Comparison of ENCODE assay signal across 1 cellular context in the genomic region with DNA sequence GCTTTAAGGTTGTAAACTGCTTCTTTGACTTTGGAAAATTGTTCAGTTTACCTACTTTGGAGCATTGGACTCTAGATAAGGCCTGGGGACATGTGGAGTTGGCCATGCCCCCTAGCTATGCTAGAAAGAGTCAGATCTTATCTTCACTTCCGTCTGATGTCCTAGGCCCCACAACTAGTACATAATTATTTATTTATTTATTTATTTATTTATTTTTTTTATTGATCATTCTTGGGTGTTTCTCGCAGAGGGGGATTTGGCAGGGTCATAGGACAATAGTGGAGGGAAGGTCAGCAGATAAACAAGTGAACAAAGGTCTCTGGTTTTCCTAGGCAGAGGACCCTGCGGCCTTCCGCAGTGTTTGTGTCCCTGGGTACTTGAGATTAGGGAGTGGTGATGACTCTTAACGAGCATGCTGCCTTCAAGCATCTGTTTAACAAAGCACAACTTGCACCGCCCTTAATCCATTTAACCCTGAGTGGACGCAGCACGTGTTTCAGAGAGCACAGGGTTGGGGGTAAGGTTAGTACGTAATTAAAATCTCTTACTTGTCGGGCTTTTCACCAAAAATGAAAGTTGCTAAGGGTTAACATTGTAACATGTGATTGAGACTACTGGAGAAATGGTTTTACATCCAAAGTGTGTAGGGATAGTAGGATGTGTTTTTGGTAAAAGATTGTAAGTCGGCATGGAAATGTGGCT.
TF ChIP-seq lines count a peak whose summit lies in the region.
"Not testable (repeated sequence)": the region's sequence is repeated elsewhere in the genome, so short reads cannot be mapped to it uniquely, and the experiment has no call there.

No MANE protein-coding gene starts in this region.

TF ChIP-seq in K562, 482 proteins besides CTCF, POLR2A, EP300 and RAD21 (continues in another document):
- peak; percentile 21; the same call in 1 of the 2 replicates for TF ChIP-seq MTA2 (IDR thresholded peaks at IDR 0.05; ENCODE audit: low read depth)
- TF ChIP-seq MTA1 (IDR thresholded peaks at IDR 0.05; ENCODE audit: borderline replicate concordance): peak; percentile 47; the same call in 1 of the 2 replicates
- 0 out of 2 replicates have a peak, but pooled peaks have one; percentile 13 for TF ChIP-seq CREB3L1 (IDR thresholded peaks at IDR 0.05; ENCODE audit: borderline replicate concordance, low read depth)
- TF ChIP-seq ZNF589 (CRISPR knock-in tag; IDR thresholded peaks at IDR 0.05; ENCODE audit: low read depth): peak; percentile 60; the same call in 1 of the 2 replicates
- TF ChIP-seq FOXK2 (conservative IDR thresholded peaks at IDR 0.05 in 1 of 2, IDR thresholded peaks at IDR 0.05 in 1 of 2; ENCODE audit: low read depth in 2 of 2): peak; percentile 67 to 77
- peak; percentile 61; the same call in 1 of the 2 replicates for TF ChIP-seq HDAC2 (IDR thresholded peaks at IDR 0.05)
- TF ChIP-seq NCOR1 (IDR thresholded peaks at IDR 0.05): peak; percentile 70
- TF ChIP-seq, protein P1, sequence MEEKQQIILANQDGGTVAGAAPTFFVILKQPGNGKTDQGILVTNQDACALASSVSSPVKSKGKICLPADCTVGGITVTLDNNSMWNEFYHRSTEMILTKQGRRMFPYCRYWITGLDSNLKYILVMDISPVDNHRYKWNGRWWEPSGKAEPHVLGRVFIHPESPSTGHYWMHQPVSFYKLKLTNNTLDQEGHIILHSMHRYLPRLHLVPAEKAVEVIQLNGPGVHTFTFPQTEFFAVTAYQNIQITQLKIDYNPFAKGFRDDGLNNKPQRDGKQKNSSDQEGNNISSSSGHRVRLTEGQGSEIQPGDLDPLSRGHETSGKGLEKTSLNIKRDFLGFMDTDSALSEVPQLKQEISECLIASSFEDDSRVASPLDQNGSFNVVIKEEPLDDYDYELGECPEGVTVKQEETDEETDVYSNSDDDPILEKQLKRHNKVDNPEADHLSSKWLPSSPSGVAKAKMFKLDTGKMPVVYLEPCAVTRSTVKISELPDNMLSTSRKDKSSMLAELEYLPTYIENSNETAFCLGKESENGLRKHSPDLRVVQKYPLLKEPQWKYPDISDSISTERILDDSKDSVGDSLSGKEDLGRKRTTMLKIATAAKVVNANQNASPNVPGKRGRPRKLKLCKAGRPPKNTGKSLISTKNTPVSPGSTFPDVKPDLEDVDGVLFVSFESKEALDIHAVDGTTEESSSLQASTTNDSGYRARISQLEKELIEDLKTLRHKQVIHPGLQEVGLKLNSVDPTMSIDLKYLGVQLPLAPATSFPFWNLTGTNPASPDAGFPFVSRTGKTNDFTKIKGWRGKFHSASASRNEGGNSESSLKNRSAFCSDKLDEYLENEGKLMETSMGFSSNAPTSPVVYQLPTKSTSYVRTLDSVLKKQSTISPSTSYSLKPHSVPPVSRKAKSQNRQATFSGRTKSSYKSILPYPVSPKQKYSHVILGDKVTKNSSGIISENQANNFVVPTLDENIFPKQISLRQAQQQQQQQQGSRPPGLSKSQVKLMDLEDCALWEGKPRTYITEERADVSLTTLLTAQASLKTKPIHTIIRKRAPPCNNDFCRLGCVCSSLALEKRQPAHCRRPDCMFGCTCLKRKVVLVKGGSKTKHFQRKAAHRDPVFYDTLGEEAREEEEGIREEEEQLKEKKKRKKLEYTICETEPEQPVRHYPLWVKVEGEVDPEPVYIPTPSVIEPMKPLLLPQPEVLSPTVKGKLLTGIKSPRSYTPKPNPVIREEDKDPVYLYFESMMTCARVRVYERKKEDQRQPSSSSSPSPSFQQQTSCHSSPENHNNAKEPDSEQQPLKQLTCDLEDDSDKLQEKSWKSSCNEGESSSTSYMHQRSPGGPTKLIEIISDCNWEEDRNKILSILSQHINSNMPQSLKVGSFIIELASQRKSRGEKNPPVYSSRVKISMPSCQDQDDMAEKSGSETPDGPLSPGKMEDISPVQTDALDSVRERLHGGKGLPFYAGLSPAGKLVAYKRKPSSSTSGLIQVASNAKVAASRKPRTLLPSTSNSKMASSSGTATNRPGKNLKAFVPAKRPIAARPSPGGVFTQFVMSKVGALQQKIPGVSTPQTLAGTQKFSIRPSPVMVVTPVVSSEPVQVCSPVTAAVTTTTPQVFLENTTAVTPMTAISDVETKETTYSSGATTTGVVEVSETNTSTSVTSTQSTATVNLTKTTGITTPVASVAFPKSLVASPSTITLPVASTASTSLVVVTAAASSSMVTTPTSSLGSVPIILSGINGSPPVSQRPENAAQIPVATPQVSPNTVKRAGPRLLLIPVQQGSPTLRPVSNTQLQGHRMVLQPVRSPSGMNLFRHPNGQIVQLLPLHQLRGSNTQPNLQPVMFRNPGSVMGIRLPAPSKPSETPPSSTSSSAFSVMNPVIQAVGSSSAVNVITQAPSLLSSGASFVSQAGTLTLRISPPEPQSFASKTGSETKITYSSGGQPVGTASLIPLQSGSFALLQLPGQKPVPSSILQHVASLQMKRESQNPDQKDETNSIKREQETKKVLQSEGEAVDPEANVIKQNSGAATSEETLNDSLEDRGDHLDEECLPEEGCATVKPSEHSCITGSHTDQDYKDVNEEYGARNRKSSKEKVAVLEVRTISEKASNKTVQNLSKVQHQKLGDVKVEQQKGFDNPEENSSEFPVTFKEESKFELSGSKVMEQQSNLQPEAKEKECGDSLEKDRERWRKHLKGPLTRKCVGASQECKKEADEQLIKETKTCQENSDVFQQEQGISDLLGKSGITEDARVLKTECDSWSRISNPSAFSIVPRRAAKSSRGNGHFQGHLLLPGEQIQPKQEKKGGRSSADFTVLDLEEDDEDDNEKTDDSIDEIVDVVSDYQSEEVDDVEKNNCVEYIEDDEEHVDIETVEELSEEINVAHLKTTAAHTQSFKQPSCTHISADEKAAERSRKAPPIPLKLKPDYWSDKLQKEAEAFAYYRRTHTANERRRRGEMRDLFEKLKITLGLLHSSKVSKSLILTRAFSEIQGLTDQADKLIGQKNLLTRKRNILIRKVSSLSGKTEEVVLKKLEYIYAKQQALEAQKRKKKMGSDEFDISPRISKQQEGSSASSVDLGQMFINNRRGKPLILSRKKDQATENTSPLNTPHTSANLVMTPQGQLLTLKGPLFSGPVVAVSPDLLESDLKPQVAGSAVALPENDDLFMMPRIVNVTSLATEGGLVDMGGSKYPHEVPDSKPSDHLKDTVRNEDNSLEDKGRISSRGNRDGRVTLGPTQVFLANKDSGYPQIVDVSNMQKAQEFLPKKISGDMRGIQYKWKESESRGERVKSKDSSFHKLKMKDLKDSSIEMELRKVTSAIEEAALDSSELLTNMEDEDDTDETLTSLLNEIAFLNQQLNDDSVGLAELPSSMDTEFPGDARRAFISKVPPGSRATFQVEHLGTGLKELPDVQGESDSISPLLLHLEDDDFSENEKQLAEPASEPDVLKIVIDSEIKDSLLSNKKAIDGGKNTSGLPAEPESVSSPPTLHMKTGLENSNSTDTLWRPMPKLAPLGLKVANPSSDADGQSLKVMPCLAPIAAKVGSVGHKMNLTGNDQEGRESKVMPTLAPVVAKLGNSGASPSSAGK (IDR thresholded peaks at IDR 0.05): peak; percentile 94
- peak; percentile 78 for TF ChIP-seq BHLHE40 (IDR thresholded peaks at IDR 0.05; ENCODE audit: low read length)
- TF ChIP-seq NBN (IDR thresholded peaks at IDR 0.05; ENCODE audit: low read depth): peak; percentile 60; the same call in 1 of the 2 replicates
- peak; percentile 94 for TF ChIP-seq ZNF592 (IDR thresholded peaks at IDR 0.05)
- TF ChIP-seq CBFA2T3 (IDR thresholded peaks at IDR 0.05): peak; percentile 83
- 0 out of 2 replicates have a peak, but pooled peaks have one; percentile 26 for TF ChIP-seq RFX7 (CRISPR knock-in tag; IDR thresholded peaks at IDR 0.05)
- TF ChIP-seq BRD9 (IDR thresholded peaks at IDR 0.05; ENCODE audit: low read depth, partially characterized antibody): peak; percentile 87
- peak; percentile 92 for TF ChIP-seq EP400 (IDR thresholded peaks at IDR 0.05)
- TF ChIP-seq SMARCA4 (IDR thresholded peaks at IDR 0.05): peak; percentile 88
- peak; percentile 79 for TF ChIP-seq MYC (IDR thresholded peaks at IDR 0.05; ENCODE audit: low read depth, low read length)
- not testable (repeated sequence) for TF ChIP-seq MYC (CRISPR knock-in tag; IDR thresholded peaks at IDR 0.05; ENCODE audit: borderline replicate concordance, low read depth)
- peak in 1 of 2 experiments; percentile 40 for TF ChIP-seq E2F6 (IDR thresholded peaks at IDR 0.05; ENCODE audit: borderline replicate concordance in 1 of 2, extremely low read depth in 1 of 2, insufficient read depth in 1 of 2, insufficient read length in 1 of 2, low read depth in 1 of 2, low read length in 1 of 2, poor library complexity in 1 of 2, severe bottlenecking in 1 of 2)
- TF ChIP-seq, protein P2, sequence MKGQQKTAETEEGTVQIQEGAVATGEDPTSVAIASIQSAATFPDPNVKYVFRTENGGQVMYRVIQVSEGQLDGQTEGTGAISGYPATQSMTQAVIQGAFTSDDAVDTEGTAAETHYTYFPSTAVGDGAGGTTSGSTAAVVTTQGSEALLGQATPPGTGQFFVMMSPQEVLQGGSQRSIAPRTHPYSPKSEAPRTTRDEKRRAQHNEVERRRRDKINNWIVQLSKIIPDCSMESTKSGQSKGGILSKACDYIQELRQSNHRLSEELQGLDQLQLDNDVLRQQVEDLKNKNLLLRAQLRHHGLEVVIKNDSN (CRISPR knock-in tag; IDR thresholded peaks at IDR 0.05): peak; percentile 77
- TF ChIP-seq HLTF (IDR thresholded peaks at IDR 0.05): 0 out of 2 replicates have a peak, but pooled peaks have one; percentile 27
- 0 out of 2 replicates have a peak, but pooled peaks have one; percentile 77 for TF ChIP-seq CUX1 (CRISPR knock-in tag; IDR thresholded peaks at IDR 0.05)
- TF ChIP-seq CBFA2T2 (conservative IDR thresholded peaks at IDR 0.05): peak; percentile 68
- peak in 1 of 2 experiments; percentile 10; a peak in 2 of 4 replicates for TF ChIP-seq TRIM24 (IDR thresholded peaks at IDR 0.05)
- TF ChIP-seq CTBP1 (IDR thresholded peaks at IDR 0.05; ENCODE audit: borderline replicate concordance): peak; percentile 45; the same call in 1 of the 2 replicates
- TF ChIP-seq POLR2G (IDR thresholded peaks at IDR 0.05; ENCODE audit: low read depth, low read length): 0 out of 2 replicates have a peak, but pooled peaks have one; percentile 5
